9 cellular contexts compared by ENCODE assay signal in genomic region chr21:46616656-46617055, GRCh38. TPM values are rescaled to one million over a fixed set of nuclear protein-coding genes. Genes with fewer than 3 reads are reported as not detected.
"Had no signal": no experiment of that assay in that cellular context is flagged by ENCODE, and none has a peak within 500 bp of the region (broad histone marks: within the 10 kb centered on the region; RNA-seq: fewer than 3 reads in every experiment).

No MANE protein-coding gene starts in this region.

- H3K9me3 ChIP-seq: HAP-1 had no signal

- H3K4me3 ChIP-seq: GM23248, HAP-1, K562 had no signal

- H3K4me1 ChIP-seq: HAP-1 had no signal

- DNase-seq: GOT3, H7, KG1 had no signal

- H3K36me3 ChIP-seq: HAP-1 had no signal

- H3K27ac ChIP-seq: GM23248 had no signal

- ATAC-seq: HCT116, K562 had no signal

RNA-seq across cellular contexts. Expression of gene S100B, which starts 11.8 kb away (rescaled TPM):
- total RNA-seq: GM23248, H4, HT-29, K562 had no signal
